ENCODE assay signal across 17 cellular contexts in the genomic region with DNA sequence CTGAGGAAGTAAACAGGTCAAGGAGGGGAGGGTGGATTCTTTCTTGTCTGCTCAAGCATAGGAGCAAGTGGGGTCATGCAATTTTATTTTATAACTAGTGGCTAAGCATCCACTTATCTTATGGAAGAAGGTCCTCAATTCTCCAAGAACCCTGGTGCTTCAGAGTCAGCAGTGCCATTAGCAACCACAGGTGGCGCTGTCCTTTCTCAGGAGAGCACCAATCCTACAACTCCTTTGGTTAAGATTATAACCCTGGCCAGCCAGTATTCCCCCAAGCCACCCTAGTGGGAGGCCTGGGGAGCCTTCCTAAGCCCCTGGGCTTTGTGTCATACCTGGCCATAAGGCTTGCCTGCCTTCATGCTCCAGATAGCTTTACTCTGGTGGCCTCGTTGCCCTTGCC.
DNase-seq lines count a peak whose midpoint lies in the region; ATAC-seq and TF ChIP-seq lines count a peak whose summit lies in the region.
"Had no signal": no experiment of that assay in that cellular context is flagged by ENCODE, and none has a peak within 500 bp of the region (broad histone marks: within the 10 kb centered on the region; RNA-seq: fewer than 3 reads in every experiment).

No MANE protein-coding gene starts in this region.

- no peak for TF ChIP-seq POLR2A in erythroblast (IDR thresholded peaks at IDR 0.05; ENCODE audit: low read length)

- H3K4me3 Mint-ChIP-seq in activated CD4-positive, alpha-beta T cell treated with anti-CD3 and anti-CD28 coated beads for 36 hours, result no peak overlapping the region
- H3K4me3 Mint-ChIP-seq in activated CD4-positive, alpha-beta T cell treated with anti-CD3 and anti-CD28 coated beads, Interleukin-2, amount 10 ng/mL, durations not matched to agents 7 days and 5 days, result no peak overlapping the region
- no peak overlapping the region for H3K4me3 Mint-ChIP-seq in stimulated activated memory B cell treated with anti-CD40 and anti-IgM and Interleukin-4, amounts not matched to agents 10 μg/mL and 1 μg/mL and 100 μg/mL, for 72 hours
- H3K4me3 Mint-ChIP-seq: activated T-cell treated with anti-CD3 and anti-CD28 coated beads, Interleukin-2, amount 50 U/mL, for 72 hours; dendritic cell treated with granulocyte-macrophage colony-stimulating factor and Interleukin-4, amounts not matched to agents 40 ng/mL and 50 ng/mL, for 4 days had no signal

- peaks cover 2% of the 10 kb centered on the region for H3K27me3 Mint-ChIP-seq in activated CD4-positive, alpha-beta T cell treated with anti-CD3 and anti-CD28 coated beads for 36 hours
- H3K27me3 Mint-ChIP-seq in activated CD4-positive, alpha-beta T cell treated with anti-CD3 and anti-CD28 coated beads, Interleukin-2, amount 10 ng/mL, durations not matched to agents 7 days and 5 days, result no peaks in the 10 kb centered on the region
- no peaks in the 10 kb centered on the region for H3K27me3 Mint-ChIP-seq in stimulated activated memory B cell treated with anti-CD40 and anti-IgM and Interleukin-4, amounts not matched to agents 10 μg/mL and 1 μg/mL and 100 μg/mL, for 72 hours
- H3K27me3 Mint-ChIP-seq: dendritic cell treated with granulocyte-macrophage colony-stimulating factor and Interleukin-4, amounts not matched to agents 40 ng/mL and 50 ng/mL, for 4 days had no signal

- CTCF ChIA-PET in activated CD4-positive, alpha-beta T cell treated with anti-CD3 and anti-CD28 coated beads for 36 hours (lab: Charles Lee), result interaction anchor here (0.6 to 0.8 kb wide), 2 partner anchors 9 to 133 kb away, joined by 3 read pairs; no protein-coding TSS in a partner anchor
- CTCF ChIA-PET in activated CD4-positive, alpha-beta T cell treated with anti-CD3 and anti-CD28 coated beads, Interleukin-2, amount 10 ng/mL, durations not matched to agents 7 days and 5 days (lab: Charles Lee), result interaction anchor here (0.9 kb wide), 1 partner anchor 14 kb away, joined by 3 read pairs; no protein-coding TSS in a partner anchor

- ATAC-seq in activated CD4-positive, alpha-beta T cell treated with anti-CD3 and anti-CD28 coated beads for 36 hours, result no peak
- ATAC-seq in sciatic nerve, result no peak
- ATAC-seq in stimulated activated memory B cell treated with anti-CD40 and anti-IgM and Interleukin-4, amounts not matched to agents 10 μg/mL and 1 μg/mL and 100 μg/mL, for 72 hours, result no peak
- ATAC-seq: activated T-cell treated with anti-CD3 and anti-CD28 coated beads, Interleukin-2, amount 50 U/mL, for 72 hours had no signal

- POLR2A ChIA-PET in activated CD4-positive, alpha-beta T cell treated with anti-CD3 and anti-CD28 coated beads for 36 hours (lab: Charles Lee), result no interaction called here
- POLR2A ChIA-PET in activated CD4-positive, alpha-beta T cell treated with anti-CD3 and anti-CD28 coated beads, Interleukin-2, amount 10 ng/mL, durations not matched to agents 7 days and 5 days (lab: Charles Lee), result no interaction called here

- H3K9me3 Mint-ChIP-seq in activated CD4-positive, alpha-beta T cell treated with anti-CD3 and anti-CD28 coated beads for 36 hours (ENCODE audit: low read depth), result no peaks in the 10 kb centered on the region
- no peaks in the 10 kb centered on the region for H3K9me3 Mint-ChIP-seq in activated CD4-positive, alpha-beta T cell treated with anti-CD3 and anti-CD28 coated beads, Interleukin-2, amount 10 ng/mL, durations not matched to agents 7 days and 5 days
- no peaks in the 10 kb centered on the region for H3K9me3 Mint-ChIP-seq in stimulated activated memory B cell treated with anti-CD40 and anti-IgM and Interleukin-4, amounts not matched to agents 10 μg/mL and 1 μg/mL and 100 μg/mL, for 72 hours
- H3K9me3 Mint-ChIP-seq: activated T-cell treated with anti-CD3 and anti-CD28 coated beads, Interleukin-2, amount 50 U/mL, for 72 hours; dendritic cell treated with granulocyte-macrophage colony-stimulating factor and Interleukin-4, amounts not matched to agents 40 ng/mL and 50 ng/mL, for 4 days had no signal

- peak; percentile 6 for DNase-seq in activated CD4-positive, alpha-beta T cell treated with anti-CD3 and anti-CD28 coated beads for 36 hours
- DNase-seq in activated CD4-positive, alpha-beta T cell treated with anti-CD3 and anti-CD28 coated beads, Interleukin-2, amount 10 ng/mL, durations not matched to agents 7 days and 5 days, result no peak
- DNase-seq in NCI-H69 (lab: John Stamatoyannopoulos, UW), result peak; percentile 49
- DNase-seq in erythroblast (lab: John Stamatoyannopoulos, UW), result peak; percentile 3 to 15
- no peak for DNase-seq in cerebellar cortex (ENCODE audit: low spot score)
- no peak for DNase-seq in sciatic nerve (ENCODE audit: low spot score)
- no peak for DNase-seq in KBM-7
- DNase-seq: activated CD4-positive, alpha-beta T cell treated with anti-CD3 and anti-CD28 coated beads for 1 hour; activated T-cell treated with anti-CD3 and anti-CD28 coated beads, Interleukin-2, amount 50 U/mL, for 72 hours; DMS153; foreskin melanocyte; NCI-H187 treated with DMSO at 0.1 percent for 48 hours; posterior cingulate gyrus; stimulated activated CD4-positive, alpha-beta T cell treated with anti-CD3 and anti-CD28 coated beads, Interleukin-15, amount 100 ng/mL, for 24 hours; thyroid gland had no signal

- no peaks in the 10 kb centered on the region for H3K36me3 Mint-ChIP-seq in activated CD4-positive, alpha-beta T cell treated with anti-CD3 and anti-CD28 coated beads for 36 hours (ENCODE audit: low read depth)
- H3K36me3 Mint-ChIP-seq in activated CD4-positive, alpha-beta T cell treated with anti-CD3 and anti-CD28 coated beads, Interleukin-2, amount 10 ng/mL, durations not matched to agents 7 days and 5 days (ENCODE audit: low read depth), result no peaks in the 10 kb centered on the region
- H3K36me3 Mint-ChIP-seq in stimulated activated memory B cell treated with anti-CD40 and anti-IgM and Interleukin-4, amounts not matched to agents 10 μg/mL and 1 μg/mL and 100 μg/mL, for 72 hours, result no peaks in the 10 kb centered on the region

- no peaks in the 10 kb centered on the region for H3K4me1 Mint-ChIP-seq in activated CD4-positive, alpha-beta T cell treated with anti-CD3 and anti-CD28 coated beads for 36 hours
- H3K4me1 Mint-ChIP-seq in activated CD4-positive, alpha-beta T cell treated with anti-CD3 and anti-CD28 coated beads, Interleukin-2, amount 10 ng/mL, durations not matched to agents 7 days and 5 days, result no peaks in the 10 kb centered on the region
- H3K4me1 Mint-ChIP-seq in stimulated activated memory B cell treated with anti-CD40 and anti-IgM and Interleukin-4, amounts not matched to agents 10 μg/mL and 1 μg/mL and 100 μg/mL, for 72 hours, result no peaks in the 10 kb centered on the region

- in situ Hi-C loops in KBM-7 (cut with MboI; ENCODE audit: low pct_unique_long_range_greater_than_20kb, low sequenced_read_pairs), result no loop called here

- no peak overlapping the region for H3K27ac Mint-ChIP-seq in activated CD4-positive, alpha-beta T cell treated with anti-CD3 and anti-CD28 coated beads for 36 hours
- H3K27ac Mint-ChIP-seq in activated CD4-positive, alpha-beta T cell treated with anti-CD3 and anti-CD28 coated beads, Interleukin-2, amount 10 ng/mL, durations not matched to agents 7 days and 5 days, result no peak overlapping the region
- no peak overlapping the region for H3K27ac Mint-ChIP-seq in stimulated activated memory B cell treated with anti-CD40 and anti-IgM and Interleukin-4, amounts not matched to agents 10 μg/mL and 1 μg/mL and 100 μg/mL, for 72 hours
- H3K27ac Mint-ChIP-seq: activated T-cell treated with anti-CD3 and anti-CD28 coated beads, Interleukin-2, amount 50 U/mL, for 72 hours; dendritic cell treated with granulocyte-macrophage colony-stimulating factor and Interleukin-4, amounts not matched to agents 40 ng/mL and 50 ng/mL, for 4 days had no signal

- intact Hi-C loops in activated CD4-positive, alpha-beta T cell treated with anti-CD3 and anti-CD28 coated beads for 36 hours (cut with DNase I, micrococcal nuclease), result no loop called here
- intact Hi-C loops in sciatic nerve (cut with DNase I), result no loop called here

Comparison
In these comparisons a context has a peak if more than half of its experiments do, and no peak if none do; other contexts are left out.
1. DNase-seq: peak in activated CD4-positive, alpha-beta T cell treated with anti-CD3 and anti-CD28 coated beads for 36 hours (single experiment), NCI-H69 (single experiment) and erythroblast (2 of 2); none in activated CD4-positive, alpha-beta T cell treated with anti-CD3 and anti-CD28 coated beads, Interleukin-2, amount 10 ng/mL, durations not matched to agents 7 days and 5 days (single experiment), cerebellar cortex (single experiment), sciatic nerve (single experiment) and KBM-7 (single experiment).